Comparison of ENCODE assay signal across 21 cellular contexts in the genomic region with DNA sequence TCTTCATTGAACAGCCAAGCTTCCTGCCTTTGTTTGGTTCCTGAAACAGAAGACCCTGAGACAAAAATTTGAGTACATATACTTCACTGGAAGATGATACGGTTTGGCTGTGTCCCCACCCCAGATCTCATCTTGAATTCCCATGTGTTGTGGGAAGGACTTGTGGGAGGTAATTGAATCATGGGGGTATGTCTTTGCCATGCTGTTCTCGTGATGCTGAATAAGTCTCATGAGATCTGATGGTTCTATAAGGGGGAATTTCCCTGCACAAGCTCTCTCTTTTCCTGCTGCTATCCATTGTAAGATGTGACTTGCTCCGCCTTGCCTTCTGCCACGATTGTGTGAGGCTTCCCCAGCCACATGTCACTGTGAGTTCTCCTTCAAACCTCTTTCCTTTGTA.
DNase-seq lines count a peak whose midpoint lies in the region; ATAC-seq and TF ChIP-seq lines count a peak whose summit lies in the region.
"Had no signal": no experiment of that assay in that cellular context is flagged by ENCODE, and none has a peak within 500 bp of the region (broad histone marks: within the 10 kb centered on the region; RNA-seq: fewer than 3 reads in every experiment).

No MANE protein-coding gene starts in this region.

- H3K9me3 Mint-ChIP-seq in activated CD4-positive, alpha-beta T cell treated with anti-CD3 and anti-CD28 coated beads, Interleukin-2, amount 10 ng/mL, durations not matched to agents 24 days and 14 days, result peaks cover 22% of the 10 kb centered on the region
- peaks cover 13 to 25% (median 13%) of the 10 kb centered on the region in 3 donors for H3K9me3 Mint-ChIP-seq in T-cell

- H3K4me3 ChIP-seq in fibroblast of mammary gland (ENCODE audit: control insufficient read depth, low read depth, low read length), result no peak overlapping the region
- H3K4me3 ChIP-seq in skeletal muscle cell (ENCODE audit: low read depth, low read length), result no peak overlapping the region
- H3K4me3 ChIP-seq: GM23338, PC-9 had no signal

- ATAC-seq in T-cell (replicated peaks in 1 of 4) (no peak), GM21526 (IDR thresholded peaks at IDR 0.05; ENCODE audit: low FRiP score, unreplicated experiment) (no peak)
- ATAC-seq: activated T-cell treated with anti-CD3 and anti-CD28 coated beads, Interleukin-2, amount 50 U/mL, for 4 hours; GM23338 had no signal

- H3K27me3 Mint-ChIP-seq in activated CD4-positive, alpha-beta T cell treated with anti-CD3 and anti-CD28 coated beads, Interleukin-2, amount 10 ng/mL, durations not matched to agents 24 days and 14 days, result no peaks in the 10 kb centered on the region
- H3K27me3 Mint-ChIP-seq in T-cell, result no peaks in the 10 kb centered on the region
- H3K27me3 Mint-ChIP-seq: type B pancreatic cell had no signal

- CTCF ChIA-PET in T-cell (lab: Charles Lee), result no interaction called here

- H3K27ac Mint-ChIP-seq in activated CD4-positive, alpha-beta T cell treated with anti-CD3 and anti-CD28 coated beads, Interleukin-2, amount 10 ng/mL, durations not matched to agents 24 days and 14 days, result peak overlapping the region; percentile 72
- H3K27ac Mint-ChIP-seq in T-cell, result peak overlapping the region in 1 of 2 donors; percentile 88
- H3K27ac Mint-ChIP-seq: GM23338, type B pancreatic cell had no signal

- TF ChIP-seq CTCF in fibroblast of mammary gland (conservative IDR thresholded peaks at IDR 0.05; ENCODE audit: control insufficient read depth, insufficient read depth, low read depth, low read length), result no peak

- DNase-seq in activated CD4-positive, alpha-beta T cell treated with anti-CD3 and anti-CD28 coated beads, Interleukin-2, amount 10 ng/mL, durations not matched to agents 24 days and 14 days, result no peak
- DNase-seq in activated CD4-positive, alpha-beta T cell treated with anti-CD3 and anti-CD28 coated beads, Interleukin-2, amount 50 U/mL, for 1 hour, result no peak
- DNase-seq in T-cell (no peak), fibroblast of mammary gland (ENCODE audit: low read depth) (peak; percentile 60), skeletal muscle cell (ENCODE audit: low read depth) (peak; percentile 22), foreskin melanocyte (no peak), DMS53 treated with DMSO at 0.1 percent for 48 hours (lab: John Stamatoyannopoulos, UW; ENCODE audit: unreplicated experiment) (no peak)
- DNase-seq: activated CD4-positive, alpha-beta T cell treated with anti-CD3 and anti-CD28 coated beads for 48 hours; activated T-cell treated with anti-CD3 and anti-CD28 coated beads, Interleukin-2, amount 50 U/mL, for 4 hours; aorta; C1 segment of cervical spinal cord; cerebellar nuclear complex; kidney glomerular epithelial cell; mesendoderm; NCI-H1436; PC-9; stimulated activated CD4-positive, alpha-beta T cell treated with anti-CD3 and anti-CD28 coated beads, Interleukin-15, amount 100 ng/mL, for 24 hours; stimulated activated naive CD4-positive, alpha-beta T cell had no signal

- H3K4me1 Mint-ChIP-seq in activated CD4-positive, alpha-beta T cell treated with anti-CD3 and anti-CD28 coated beads, Interleukin-2, amount 10 ng/mL, durations not matched to agents 24 days and 14 days, result peaks cover 44% of the 10 kb centered on the region
- H3K4me1 Mint-ChIP-seq in T-cell, result peaks cover 36 to 46% (median 45%) of the 10 kb centered on the region in 3 donors
- H3K4me1 Mint-ChIP-seq: GM23338 had no signal

- intact Hi-C loops in activated CD4-positive, alpha-beta T cell treated with anti-CD3 and anti-CD28 coated beads, Interleukin-2, amount 10 ng/mL, durations not matched to agents 24 days and 14 days (cut with micrococcal nuclease), result loop anchor here (5.0 kb wide), 1 partner anchor 35 kb away; no protein-coding TSS in a partner anchor

- no peak overlapping the region for H3K4me3 Mint-ChIP-seq in activated CD4-positive, alpha-beta T cell treated with anti-CD3 and anti-CD28 coated beads, Interleukin-2, amount 10 ng/mL, durations not matched to agents 24 days and 14 days
- H3K4me3 Mint-ChIP-seq in T-cell, result peak overlapping the region in 2 of 3 donors; percentile 8 to 40
- H3K4me3 Mint-ChIP-seq: activated T-cell treated with anti-CD3 and anti-CD28 coated beads, Interleukin-2, amount 50 U/mL, for 4 hours; GM23338; type B pancreatic cell had no signal

- H3K36me3 Mint-ChIP-seq in activated CD4-positive, alpha-beta T cell treated with anti-CD3 and anti-CD28 coated beads, Interleukin-2, amount 10 ng/mL, durations not matched to agents 24 days and 14 days (ENCODE audit: low read depth), result peaks cover 41% of the 10 kb centered on the region
- H3K36me3 Mint-ChIP-seq in T-cell, result peaks cover 33% of the 10 kb centered on the region

- POLR2A ChIA-PET in T-cell (lab: Charles Lee), result interaction anchor here in 1 of 2 donors (0.6 kb wide), 2 partner anchors 103 to 430 kb away, joined by 3 read pairs; no protein-coding TSS in a partner anchor

Comparison
In these comparisons a context has a peak if more than half of its experiments do, and no peak if none do; other contexts are left out.
1. DNase-seq: peak in fibroblast of mammary gland (single experiment) and skeletal muscle cell (single experiment); none in activated CD4-positive, alpha-beta T cell treated with anti-CD3 and anti-CD28 coated beads, Interleukin-2, amount 10 ng/mL, durations not matched to agents 24 days and 14 days (single experiment), activated CD4-positive, alpha-beta T cell treated with anti-CD3 and anti-CD28 coated beads, Interleukin-2, amount 50 U/mL, for 1 hour (single experiment), T-cell (0 of 34), foreskin melanocyte (single experiment) and DMS53 treated with DMSO at 0.1 percent for 48 hours (single experiment).